Comparison of ENCODE assay signal across 10 cellular contexts in genomic region chr16:50422926-50423325, GRCh38. TPM values are rescaled to one million over a fixed set of nuclear protein-coding genes. Genes with fewer than 3 reads are reported as not detected.
DNase-seq lines count a peak whose midpoint lies in the region; ATAC-seq and TF ChIP-seq lines count a peak whose summit lies in the region.
"Had no signal": no experiment of that assay in that cellular context is flagged by ENCODE, and none has a peak within 500 bp of the region (broad histone marks: within the 10 kb centered on the region; RNA-seq: fewer than 3 reads in every experiment).

No MANE protein-coding gene starts in this region.

- H4K91ac ChIP-seq in IMR-90 (ENCODE audit: insufficient read depth, low read depth, low read length) (no peak overlapping the region), neuronal stem cell (ENCODE audit: low read depth, low read length, poor library complexity) (no peak overlapping the region)

- H4K8ac ChIP-seq in IMR-90 (ENCODE audit: low read depth in 2 of 2, low read length in 2 of 2) (no peak overlapping the region), neuronal stem cell (ENCODE audit: low read depth, low read length) (no peak overlapping the region)

- TF ChIP-seq POLR2A in IMR-90 (IDR thresholded peaks at IDR 0.05; ENCODE audit: low read depth, low read length) (no peak), esophagus muscularis mucosa (IDR thresholded peaks at IDR 0.05; ENCODE audit: low read depth) (no peak), breast epithelium (IDR thresholded peaks at IDR 0.05) (no peak)

- DNase-seq in IMR-90 (no peak), esophagus muscularis mucosa (ENCODE audit: extremely low spot score) (peak; percentile 74), neuronal stem cell (ENCODE audit: low spot score) (no peak), breast epithelium (ENCODE audit: low spot score in 2 of 2) (no peak)
- DNase-seq in activated CD4-positive, alpha-beta T cell treated with anti-CD3 and anti-CD28 coated beads, Interleukin-2, amount 50 U/mL, for 48 hours: no peak
- DNase-seq: CD8-positive, alpha-beta T cell; GM23248; HCEC 1CT had no signal

- H3K23ac ChIP-seq in IMR-90 (ENCODE audit: low read depth, low read length) (no peak overlapping the region), neuronal stem cell (ENCODE audit: low read depth, low read length, poor library complexity) (no peak overlapping the region)

- CTCF ChIA-PET in IMR-90 (lab: Yijun Ruan, JAX): no interaction called here

- H2AK9ac ChIP-seq in IMR-90 (replicated peaks; ENCODE audit: low read depth, low read length, poor library complexity): no peak overlapping the region

- H3K9me3 ChIP-seq in IMR-90 (ENCODE audit: control insufficient read depth, insufficient read depth, low read length): no peaks in the 10 kb centered on the region
- H3K9me3 ChIP-seq in esophagus muscularis mucosa: peaks cover 0 to 23% (median 17%) of the 10 kb centered on the region in 4 donors
- peaks cover 0 to 7% of the 10 kb centered on the region in 2 donors for H3K9me3 ChIP-seq in neuronal stem cell (replicated peaks in 1 of 2; ENCODE audit: control insufficient read depth in 2 of 2, insufficient read depth in 1 of 2, low read depth in 1 of 2, low read length in 2 of 2)
- peaks cover 16 to 20% of the 10 kb centered on the region in 2 donors for H3K9me3 ChIP-seq in breast epithelium

- POLR2A ChIA-PET in IMR-90 (lab: Charles Lee; ENCODE audit: unreplicated experiment): no interaction called here

- no peak overlapping the region for H2BK120ac ChIP-seq in IMR-90 (ENCODE audit: low read depth, low read length)
- H2BK120ac ChIP-seq in neuronal stem cell (ENCODE audit: low read depth, low read length): no peak overlapping the region

- no CpG with 5 or more reads among the region's 1 CpG for WGBS in IMR-90 (ENCODE audit: extremely low coverage in 2 of 2, insufficient read length in 1 of 2), 2 experiments
- 75% methylated on average over 1 of the region's 1 CpG for WGBS in esophagus muscularis mucosa
- whole genome bisulfite sequencing in neuronal stem cell (ENCODE audit: extremely low coverage in 2 of 2, insufficient read length in 2 of 2, insufficient replicate concordance in 1 of 2), 2 donors: no CpG with 5 or more reads among the region's 1 CpG

- H3K9me1 ChIP-seq in IMR-90 (ENCODE audit: insufficient read depth, low read length): no peaks in the 10 kb centered on the region

- H2BK12ac ChIP-seq in neuronal stem cell (ENCODE audit: low read length): peak overlapping the region; percentile 87

- H2AK5ac ChIP-seq in IMR-90 (ENCODE audit: low read depth, low read length): no peak overlapping the region
- no peak overlapping the region for H2AK5ac ChIP-seq in neuronal stem cell (ENCODE audit: low read depth, low read length)

- H3K4ac ChIP-seq in IMR-90 (ENCODE audit: low read depth, low read length) (no peak overlapping the region), neuronal stem cell (ENCODE audit: low read length) (no peak overlapping the region)

- dilution Hi-C loops in IMR-90 (cut with HindIII; ENCODE audit: low sequenced_read_pairs, unreplicated experiment): no loop called here

- no peak overlapping the region for H3K4me3 ChIP-seq in IMR-90 (ENCODE audit: insufficient read depth, low read depth, low read length)
- H3K4me3 ChIP-seq in esophagus muscularis mucosa: no peak overlapping the region
- no peak overlapping the region for H3K4me3 ChIP-seq in neuronal stem cell (ENCODE audit: low read length in 2 of 2)
- H3K4me3 ChIP-seq in breast epithelium: no peak overlapping the region
- H3K4me3 ChIP-seq: BLaER1 treated with 17β-estradiol and CSF1 and Interleukin-3, amounts not matched to agents 10 nM and 100 nM; GM23248 had no signal

- in situ Hi-C loops in IMR-90 (cut with MboI; ENCODE audit: low sequenced_read_pairs): no loop called here

- no peak for TF ChIP-seq EP300 in esophagus muscularis mucosa (IDR thresholded peaks at IDR 0.05)

- H3K9ac ChIP-seq in IMR-90 (ENCODE audit: low read depth, low read length) (no peak overlapping the region), neuronal stem cell (ENCODE audit: low read depth, low read length, poor library complexity) (no peak overlapping the region)
- H3K9ac ChIP-seq: BLaER1 treated with 17β-estradiol and CSF1 and Interleukin-3, amounts not matched to agents 10 nM and 100 nM; GM23248 had no signal

- H4K5ac ChIP-seq in IMR-90 (ENCODE audit: low read depth, low read length): no peak overlapping the region

- no peaks in the 10 kb centered on the region for H3K27me3 ChIP-seq in IMR-90 (ENCODE audit: control insufficient read depth, insufficient read depth, low read length)
- H3K27me3 ChIP-seq in esophagus muscularis mucosa: peaks cover 0 to 9% (median 0%) of the 10 kb centered on the region in 4 donors
- no peaks in the 10 kb centered on the region for H3K27me3 ChIP-seq in neuronal stem cell (ENCODE audit: control insufficient read depth in 3 of 3, insufficient read depth in 3 of 3, low read depth in 1 of 3, low read length in 3 of 3)
- H3K27me3 ChIP-seq in breast epithelium: no peaks in the 10 kb centered on the region
- H3K27me3 ChIP-seq: BLaER1 treated with 17β-estradiol and CSF1 and Interleukin-3, amounts not matched to agents 10 nM and 100 nM had no signal

- ATAC-seq in IMR-90 (ENCODE audit: low read depth) (no peak), GM19452 (IDR thresholded peaks at IDR 0.05; ENCODE audit: unreplicated experiment) (no peak)
- ATAC-seq: CD8-positive, alpha-beta T cell had no signal

- H2BK15ac ChIP-seq in IMR-90 (ENCODE audit: low read depth, low read length) (no peak overlapping the region), neuronal stem cell (ENCODE audit: low read length) (no peak overlapping the region)

- H3K56ac ChIP-seq in IMR-90 (ENCODE audit: extremely low read depth, insufficient read depth, low read length): no peak overlapping the region

- H3K4me2 ChIP-seq in IMR-90 (ENCODE audit: low read depth, low read length) (no peak overlapping the region), neuronal stem cell (ENCODE audit: insufficient read depth, low read length, poor library complexity, severe bottlenecking) (no peak overlapping the region)
- H3K4me2 ChIP-seq: BLaER1 treated with 17β-estradiol and CSF1 and Interleukin-3, amounts not matched to agents 10 nM and 100 nM had no signal

- TF ChIP-seq CTCF in IMR-90 (conservative IDR thresholded peaks at IDR 0.05; ENCODE audit: low read depth, low read length): no peak
- TF ChIP-seq CTCF in esophagus muscularis mucosa (IDR thresholded peaks at IDR 0.05): no peak
- no peak for TF ChIP-seq CTCF in breast epithelium (IDR thresholded peaks at IDR 0.05)

- no TSS peak for BruUV-seq in IMR-90 (replicated peaks; lab: Mats Ljungman, UMichigan)

- TF ChIP-seq RAD21 in IMR-90 (IDR thresholded peaks at IDR 0.05; ENCODE audit: low read length): no peak

- H3K14ac ChIP-seq in IMR-90 (replicated peaks; ENCODE audit: low read depth, low read length): no peak overlapping the region
- H3K14ac ChIP-seq in neuronal stem cell (ENCODE audit: low read length): no peak overlapping the region

- intact Hi-C loops in IMR-90 (cut with micrococcal nuclease) (no loop called here), esophagus muscularis mucosa (cut with DNase I) (no loop called here), breast epithelium (cut with DNase I; ENCODE audit: low total_unique reads) (no loop called here)

- H2BK20ac ChIP-seq in IMR-90 (ENCODE audit: low read depth, low read length): no peak overlapping the region

- H3K4me1 ChIP-seq in IMR-90 (ENCODE audit: control insufficient read depth, insufficient read depth, low read length) (no peaks in the 10 kb centered on the region), esophagus muscularis mucosa (no peaks in the 10 kb centered on the region), neuronal stem cell (ENCODE audit: control insufficient read depth in 2 of 2, insufficient read depth in 1 of 2, low read depth in 1 of 2, low read length in 2 of 2) (peaks cover 6 to 9% of the 10 kb centered on the region in 2 donors), breast epithelium (no peaks in the 10 kb centered on the region)
- H3K4me1 ChIP-seq: BLaER1 treated with 17β-estradiol and CSF1 and Interleukin-3, amounts not matched to agents 10 nM and 100 nM had no signal

- H3K79me1 ChIP-seq in IMR-90 (ENCODE audit: low read depth in 1 of 2, low read length in 2 of 2) (no peaks in the 10 kb centered on the region), neuronal stem cell (ENCODE audit: low read depth, low read length) (no peaks in the 10 kb centered on the region)

- H2BK5ac ChIP-seq in IMR-90 (ENCODE audit: low read depth, low read length, poor library complexity, severe bottlenecking): no peak overlapping the region
- H2BK5ac ChIP-seq in neuronal stem cell (ENCODE audit: low read length): no peak overlapping the region

- no peaks in the 10 kb centered on the region for H3K36me3 ChIP-seq in IMR-90 (ENCODE audit: control insufficient read depth, insufficient read depth, low read length)
- no peaks in the 10 kb centered on the region for H3K36me3 ChIP-seq in esophagus muscularis mucosa
- no peaks in the 10 kb centered on the region for H3K36me3 ChIP-seq in neuronal stem cell (replicated peaks in 1 of 2; ENCODE audit: control insufficient read depth in 2 of 2, insufficient read depth in 2 of 2, low read length in 2 of 2)
- H3K36me3 ChIP-seq in breast epithelium: no peaks in the 10 kb centered on the region

- H3K27ac ChIP-seq in IMR-90 (ENCODE audit: insufficient read depth, low read length): no peak overlapping the region
- H3K27ac ChIP-seq in esophagus muscularis mucosa (replicated peaks in 1 of 4): no peak overlapping the region
- no peak overlapping the region for H3K27ac ChIP-seq in neuronal stem cell (replicated peaks; ENCODE audit: low read length)
- no peak overlapping the region for H3K27ac ChIP-seq in breast epithelium
- H3K27ac ChIP-seq: BLaER1 treated with 17β-estradiol and CSF1 and Interleukin-3, amounts not matched to agents 10 nM and 100 nM; GM23248 had no signal

- peak overlapping the region; percentile 28 for H2AFZ ChIP-seq in IMR-90 (replicated peaks; ENCODE audit: low read length, poor library complexity)
- H2AFZ ChIP-seq in neuronal stem cell (ENCODE audit: low read length): no peak overlapping the region
- H2AFZ ChIP-seq: GM23248 had no signal

- no peak overlapping the region for H3K18ac ChIP-seq in IMR-90 (ENCODE audit: low read depth, low read length)
- H3K18ac ChIP-seq in neuronal stem cell (ENCODE audit: low read length): peak overlapping the region; percentile 5

- H4K20me1 ChIP-seq in IMR-90 (ENCODE audit: insufficient read depth, low read length): no peaks in the 10 kb centered on the region
- H4K20me1 ChIP-seq: BLaER1 treated with 17β-estradiol and CSF1 and Interleukin-3, amounts not matched to agents 10 nM and 100 nM had no signal

RNA-seq across cellular contexts. Expression of gene BRD7, which starts 54.1 kb away (rescaled TPM):
- total RNA-seq in IMR-90 (2012; rRNA removed) (29.9 and 38.9 TPM in 2 replicates), esophagus muscularis mucosa (10 to 100 TPM; 49.5 to 68.1 (median 56.5) TPM), breast epithelium (10 to 100 TPM; 42.0 to 53.9 (median 43.0) TPM)
- 24.8 and 25.1 TPM in 2 replicates for polyA plus RNA-seq in IMR-90 (2012; rRNA removed)
- polyA plus RNA-seq in IMR-90 (2012; cell fraction: cytosol; rRNA removed): 3.7 and 7.6 TPM in 2 replicates
- polyA plus RNA-seq in IMR-90 (2012; cell fraction: nucleus; rRNA removed; ENCODE audit: low replicate concordance): 18.0 and 28.0 TPM in 2 replicates
- 185 TPM for polyA plus RNA-seq in neuronal stem cell (2013, experiment 1 of 2)
- polyA plus RNA-seq in neuronal stem cell (2013, experiment 2 of 2): 195 TPM
